In the genomic region with DNA sequence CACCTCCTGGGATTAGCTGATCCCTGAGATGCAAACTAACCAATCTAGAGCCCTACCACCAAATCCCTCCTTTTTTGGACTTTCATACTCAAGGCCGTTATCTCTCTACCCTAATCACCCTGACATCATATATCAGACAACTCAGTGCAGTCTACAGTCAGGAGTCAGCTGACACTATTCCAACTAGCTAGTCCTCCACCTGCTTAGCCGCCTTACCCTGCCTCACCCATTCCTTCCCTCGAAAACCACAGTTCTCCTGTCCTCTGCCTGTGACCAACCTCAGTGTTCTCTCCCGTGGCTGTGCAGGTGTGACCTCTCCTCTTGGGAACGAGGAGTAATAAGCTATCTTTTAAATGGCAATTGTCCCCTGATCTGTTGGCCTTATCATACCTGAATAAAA, we compare ENCODE assay signal across 17 cellular contexts. TPM values are rescaled to one million over a fixed set of nuclear protein-coding genes. Genes with fewer than 3 reads are reported as not detected.
A peak's percentile ranks its signal among the peaks of the same experiment; 100 is the strongest.
DNase-seq lines count a peak whose midpoint lies in the region; ATAC-seq, FAIRE-seq and TF ChIP-seq lines count a peak whose summit lies in the region.
"Had no signal": no experiment of that assay in that cellular context is flagged by ENCODE, and none has a peak within 500 bp of the region (broad histone marks: within the 10 kb centered on the region; RNA-seq: fewer than 3 reads in every experiment).

No MANE protein-coding gene starts in this region.

- TF ChIP-seq CTCF in HepG2 (CRISPR knock-in tag; IDR thresholded peaks at IDR 0.05) (no peak), right lobe of liver (IDR thresholded peaks at IDR 0.05) (no peak), pancreas (IDR thresholded peaks at IDR 0.05) (no peak)

- no peak overlapping the region for H3K9ac ChIP-seq in HepG2 (ENCODE audit: insufficient read depth, low read depth, low read length)

- no peaks in the 10 kb centered on the region for H3K27me3 ChIP-seq in HepG2 (ENCODE audit: control insufficient read depth in 1 of 2, insufficient read depth in 2 of 2, low read length in 2 of 2)
- H3K27me3 ChIP-seq in right lobe of liver = no peaks in the 10 kb centered on the region
- no peaks in the 10 kb centered on the region for H3K27me3 ChIP-seq in pancreas

- no peak overlapping the region for H3K27ac ChIP-seq in HepG2 (ENCODE audit: extremely low read length, insufficient read depth, low read length)
- H3K27ac ChIP-seq in right lobe of liver = no peak overlapping the region
- H3K27ac ChIP-seq in pancreas = no peak overlapping the region

- H2AFZ ChIP-seq in HepG2 (ENCODE audit: low read length) = no peak overlapping the region

- 24% methylated on average over 5 of the region's 5 CpGs for WGBS in HepG2 (ENCODE audit: low lambda C conversion rate)
- 82% methylated on average over 5 of the region's 5 CpGs for WGBS in right lobe of liver (ENCODE audit: insufficient coverage, low coverage, low lambda C conversion rate, missing lambda C conversion rate)
- 80 to 82% methylated on average over 5 of the region's 5 CpGs for WGBS in pancreas, 2 donors

- CTCF ChIA-PET in HepG2 (lab: Yijun Ruan, JAX; ENCODE audit: low intra/inter-chr PET ratio, low total read pairs) = no interaction called here

- no peaks in the 10 kb centered on the region for H3K4me1 ChIP-seq in HepG2 (ENCODE audit: insufficient read depth, low read length)
- H3K4me1 ChIP-seq in right lobe of liver = no peaks in the 10 kb centered on the region
- H3K4me1 ChIP-seq in pancreas = no peaks in the 10 kb centered on the region

- FAIRE-seq in HepG2 (lab: Jason Lieb, UNC) (no peak), pancreas (lab: Jason Lieb, UNC) (no peak)
- FAIRE-seq: GM19239 had no signal

- no peak for TF ChIP-seq EP300 in HepG2 (IDR thresholded peaks at IDR 0.05; ENCODE audit: low read depth in 2 of 2, low read length in 2 of 2)
- TF ChIP-seq EP300 in HepG2 (CRISPR knock-in tag; IDR thresholded peaks at IDR 0.05; ENCODE audit: borderline replicate concordance) = no peak

- TF ChIP-seq POLR2A in HepG2 (IDR thresholded peaks at IDR 0.05; ENCODE audit: insufficient read depth in 1 of 2, low read depth in 2 of 2, low read length in 2 of 2) (no peak), right lobe of liver (IDR thresholded peaks at IDR 0.05) (no peak)

- no peak overlapping the region for H3K4me2 ChIP-seq in HepG2 (ENCODE audit: low read depth, low read length)

- no peak for DNase-seq in HepG2 (ENCODE audit: low spot score)
- DNase-seq in right lobe of liver = no peak
- DNase-seq in amniotic epithelial cell (ENCODE audit: low read depth) = peak; percentile 8
- peak; percentile 54 for DNase-seq in myocyte (ENCODE audit: low read depth)
- DNase-seq in pancreas = no peak
- no peak for DNase-seq in left ventricle myocardium superior
- DNase-seq in Ammon's horn (ENCODE audit: low spot score) = no peak
- DNase-seq: 8988T; ACHN; CD8-positive, alpha-beta memory T cell; GF-D8; GOT3 had no signal

- intact Hi-C loops in HepG2 (cut with micrococcal nuclease; ENCODE audit: unreplicated experiment) = no loop called here
- intact Hi-C loops in right lobe of liver (cut with DNase I) = no loop called here
- intact Hi-C loops in pancreas (cut with DNase I) = no loop called here
- intact Hi-C loops in left ventricle myocardium superior (cut with micrococcal nuclease) = no loop called here

- ATAC-seq in HepG2 = peak; percentile 36; the same call in 1 of the 3 replicates
- no peak for ATAC-seq in right lobe of liver
- no peak for ATAC-seq in pancreas
- no peak for ATAC-seq in left ventricle myocardium superior

- H4K20me1 ChIP-seq in HepG2 (ENCODE audit: insufficient read depth, low read length) = no peaks in the 10 kb centered on the region

- H3K36me3 ChIP-seq in HepG2 (replicated peaks in 1 of 2; ENCODE audit: control insufficient read depth in 1 of 2, insufficient read depth in 2 of 2, low read length in 2 of 2) (no peaks in the 10 kb centered on the region), right lobe of liver (no peaks in the 10 kb centered on the region), pancreas (no peaks in the 10 kb centered on the region)
- H3K36me3 ChIP-seq: HAP-1 had no signal

- TF ChIP-seq RAD21 in HepG2 (CRISPR knock-in tag; IDR thresholded peaks at IDR 0.05) = no peak

- in situ Hi-C loops in HepG2 (cut with HindIII; ENCODE audit: extremely low pct_ligation_motif_present, low pct_unique_long_range_greater_than_20kb) = no loop called here

- POLR2A ChIA-PET in HepG2 (lab: Yijun Ruan, JAX) = no interaction called here

- BruUV-seq in HepG2 (replicated peaks; lab: Mats Ljungman, UMichigan) = no TSS peak

- no peaks in the 10 kb centered on the region for H3K79me2 ChIP-seq in HepG2 (ENCODE audit: insufficient read depth, low read length)

- H3K4me3 ChIP-seq in HepG2 (replicated peaks in 1 of 3; ENCODE audit: insufficient read depth in 1 of 3, low read depth in 2 of 3, low read length in 3 of 3) = no peak overlapping the region
- no peak overlapping the region for H3K4me3 ChIP-seq in right lobe of liver
- no peak overlapping the region for H3K4me3 ChIP-seq in pancreas
- H3K4me3 ChIP-seq: HAP-1 had no signal

- H3K9me3 ChIP-seq in HepG2 (ENCODE audit: low read length) = no peaks in the 10 kb centered on the region
- H3K9me3 ChIP-seq in right lobe of liver = no peaks in the 10 kb centered on the region
- H3K9me3 ChIP-seq in pancreas = no peaks in the 10 kb centered on the region
- H3K9me3 ChIP-seq: Caco-2 had no signal

RNA-seq across cellular contexts. Expression of gene PPEF2, which starts 1.8 kb away (rescaled TPM):
- total RNA-seq in HepG2 (2016; rRNA removed; fragmentation: Illumina TruSeq; extraction: Trizol) (not detected in 2 replicates), right lobe of liver (not detected), myocyte (not detected in 2 replicates), pancreas (not detected), left ventricle myocardium superior (not detected)
- not detected in 2 replicates for total RNA-seq in HepG2 (2016; cell fraction: cytosol; rRNA removed; fragmentation: Illumina TruSeq; extraction: Trizol; ENCODE audit: low read depth)
- not detected in 2 replicates for total RNA-seq in HepG2 (2016; cell fraction: insoluble cytoplasmic fraction; rRNA removed; fragmentation: Illumina TruSeq; extraction: Trizol)
- not detected in 2 replicates for total RNA-seq in HepG2 (2016; cell fraction: membrane; rRNA removed; fragmentation: Illumina TruSeq; extraction: Trizol)
- not detected in 2 replicates for total RNA-seq in HepG2 (2016; cell fraction: nucleus; rRNA removed; fragmentation: Illumina TruSeq; extraction: Trizol)
- polyA plus RNA-seq in HepG2 (2011; rRNA removed) (0.01 and 0.04 TPM in 2 replicates), pancreas (not detected)
- not detected in 2 replicates for polyA plus RNA-seq in HepG2 (2011; cell fraction: cytosol; rRNA removed)
- 0.10 and 0.14 TPM in 2 replicates for polyA plus RNA-seq in HepG2 (2011; cell fraction: nucleus; rRNA removed)
- polyA plus RNA-seq in HepG2 (2012) = not detected in 2 replicates
- not detected in 2 replicates for polyA plus RNA-seq in HepG2 (2016; cell fraction: cytosol; fragmentation: Illumina TruSeq; extraction: Trizol; ENCODE audit: low read depth)
- not detected in 2 replicates for polyA plus RNA-seq in HepG2 (2016; cell fraction: insoluble cytoplasmic fraction; fragmentation: Illumina TruSeq; extraction: Trizol; ENCODE audit: low read depth)
- polyA plus RNA-seq in HepG2 (2016; cell fraction: membrane; fragmentation: Illumina TruSeq; extraction: Trizol; ENCODE audit: low read depth) = not detected in 2 replicates
- not detected in 2 replicates for polyA plus RNA-seq in HepG2 (2016; cell fraction: nucleus; fragmentation: Illumina TruSeq; extraction: Trizol; ENCODE audit: insufficient read depth, low read depth)
- polyA minus RNA-seq in HepG2 (2011; rRNA and poly(A)+ RNA removed; ENCODE audit: low replicate concordance) = not detected in 2 replicates
- not detected in 2 replicates for polyA minus RNA-seq in HepG2 (2011; cell fraction: cytosol; rRNA and poly(A)+ RNA removed)
- polyA minus RNA-seq in HepG2 (2011; cell fraction: nucleus; rRNA and poly(A)+ RNA removed) = not detected in 2 replicates
- polyA plus RNA-seq in myocyte (2012) = not detected
- total RNA-seq: Caco-2, HT-29 had no signal
- polyA plus RNA-seq: CD8-positive, alpha-beta memory T cell; IgD-negative memory B cell had no signal

RNA-seq across cellular contexts. Expression of gene NAAA, which starts 36.7 kb away (rescaled TPM):
- 11.7 and 24.6 TPM in 2 replicates for total RNA-seq in HepG2 (2016; rRNA removed; fragmentation: Illumina TruSeq; extraction: Trizol)
- 5.7 and 7.9 TPM in 2 replicates for total RNA-seq in HepG2 (2016; cell fraction: cytosol; rRNA removed; fragmentation: Illumina TruSeq; extraction: Trizol; ENCODE audit: low read depth)
- 13.0 and 26.7 TPM in 2 replicates for total RNA-seq in HepG2 (2016; cell fraction: insoluble cytoplasmic fraction; rRNA removed; fragmentation: Illumina TruSeq; extraction: Trizol)
- total RNA-seq in HepG2 (2016; cell fraction: membrane; rRNA removed; fragmentation: Illumina TruSeq; extraction: Trizol) = 8.6 and 10.7 TPM in 2 replicates
- total RNA-seq in HepG2 (2016; cell fraction: nucleus; rRNA removed; fragmentation: Illumina TruSeq; extraction: Trizol) = 19.9 and 25.7 TPM in 2 replicates
- 20.4 and 22.4 TPM in 2 replicates for polyA plus RNA-seq in HepG2 (2011; rRNA removed)
- polyA plus RNA-seq in HepG2 (2011; cell fraction: cytosol; rRNA removed) = 22.3 and 22.8 TPM in 2 replicates
- 14.0 and 16.1 TPM in 2 replicates for polyA plus RNA-seq in HepG2 (2011; cell fraction: nucleus; rRNA removed)
- 9.9 and 10.4 TPM in 2 replicates for polyA plus RNA-seq in HepG2 (2012)
- 4.8 and 5.8 TPM in 2 replicates for polyA plus RNA-seq in HepG2 (2016; cell fraction: cytosol; fragmentation: Illumina TruSeq; extraction: Trizol; ENCODE audit: low read depth)
- polyA plus RNA-seq in HepG2 (2016; cell fraction: insoluble cytoplasmic fraction; fragmentation: Illumina TruSeq; extraction: Trizol; ENCODE audit: low read depth) = 12.0 and 15.6 TPM in 2 replicates
- 5.7 and 9.8 TPM in 2 replicates for polyA plus RNA-seq in HepG2 (2016; cell fraction: membrane; fragmentation: Illumina TruSeq; extraction: Trizol; ENCODE audit: low read depth)
- 39.7 and 40.4 TPM in 2 replicates for polyA plus RNA-seq in HepG2 (2016; cell fraction: nucleus; fragmentation: Illumina TruSeq; extraction: Trizol; ENCODE audit: insufficient read depth, low read depth)
- 23.2 and 29.3 TPM in 2 replicates for polyA minus RNA-seq in HepG2 (2011; rRNA and poly(A)+ RNA removed; ENCODE audit: low replicate concordance)
- polyA minus RNA-seq in HepG2 (2011; cell fraction: cytosol; rRNA and poly(A)+ RNA removed) = 8.3 and 11.3 TPM in 2 replicates
- 15.3 and 17.0 TPM in 2 replicates for polyA minus RNA-seq in HepG2 (2011; cell fraction: nucleus; rRNA and poly(A)+ RNA removed)
- total RNA-seq in right lobe of liver = 10 to 100 TPM; 24.2 to 80.7 (median 41.9) TPM
- 41.4 and 49.4 TPM in 2 replicates for total RNA-seq in myocyte
- polyA plus RNA-seq in myocyte (2012) = 3.8 TPM
- 10 to 100 TPM in 1 of 6 donors, 1 to 10 TPM in 5; 4.5 to 13.7 (median 9.0) TPM for total RNA-seq in pancreas
- polyA plus RNA-seq in pancreas = 1 to 10 TPM; 3.5 to 9.7 TPM
- 11.5 TPM for total RNA-seq in left ventricle myocardium superior

Comparison
In these comparisons a context has a peak if more than half of its experiments do, and no peak if none do; other contexts are left out.
1. DNase-seq: peak in amniotic epithelial cell (single experiment) and myocyte (single experiment); none in HepG2 (single experiment), right lobe of liver (0 of 3), pancreas (0 of 6), left ventricle myocardium superior (single experiment) and Ammon's horn (single experiment).